10 cellular contexts compared by ENCODE assay signal in the genomic region with DNA sequence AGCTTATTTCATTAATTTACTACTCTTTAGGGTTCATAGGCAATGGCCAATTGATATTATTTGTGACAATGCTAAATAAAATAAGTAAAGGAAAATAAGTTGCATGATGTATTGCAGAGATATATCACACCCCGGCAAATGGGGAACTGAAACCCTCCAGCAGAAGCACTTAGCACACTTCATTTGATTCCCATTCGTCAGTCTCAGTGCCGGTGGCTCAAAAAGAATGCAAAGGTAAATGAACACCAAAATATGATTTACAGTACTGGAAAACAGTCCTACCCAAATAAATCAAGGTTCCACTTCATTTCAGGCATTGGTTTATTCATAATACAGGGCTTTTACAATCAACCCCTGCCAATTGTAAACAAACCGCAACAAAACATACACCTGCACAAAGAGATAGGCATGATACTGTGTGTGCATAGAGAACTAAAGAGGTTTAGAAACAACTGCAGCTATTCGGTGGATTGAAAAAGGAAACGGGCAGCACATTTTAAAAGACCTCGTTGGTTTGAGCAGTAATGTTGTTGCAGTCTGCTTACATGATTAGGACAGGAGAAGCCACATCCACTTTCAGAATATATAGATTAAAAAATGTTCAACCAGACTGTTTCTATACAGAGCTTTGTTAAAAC.
DNase-seq lines count a peak whose midpoint lies in the region; ATAC-seq and TF ChIP-seq lines count a peak whose summit lies in the region.
"Had no signal": no experiment of that assay in that cellular context is flagged by ENCODE, and none has a peak within 500 bp of the region (broad histone marks: within the 10 kb centered on the region; RNA-seq: fewer than 3 reads in every experiment).

No MANE protein-coding gene starts in this region.

- H2BK5ac ChIP-seq in neuronal stem cell (ENCODE audit: low read length): no peak overlapping the region

- peaks cover 2% of the 10 kb centered on the region for H3K4me1 Mint-ChIP-seq in T-helper 17 cell

- no peak overlapping the region for H3K18ac ChIP-seq in neuronal stem cell (ENCODE audit: low read length)

- H3K4ac ChIP-seq in neuronal stem cell (ENCODE audit: low read length): no peak overlapping the region

- no peak overlapping the region for H3K4me2 ChIP-seq in neuronal stem cell (ENCODE audit: insufficient read depth, low read length, poor library complexity, severe bottlenecking)

- peak overlapping the region; percentile 22 for H3K27ac ChIP-seq in angular gyrus (ENCODE audit: low read depth, low read length)
- no peak overlapping the region for H3K27ac ChIP-seq in neuronal stem cell (replicated peaks; ENCODE audit: low read length)

- no peak for TF ChIP-seq POLR2A in NB4 (IDR thresholded peaks at IDR 0.05; ENCODE audit: extremely low read depth, insufficient read length)

- no peak for TF ChIP-seq CTCF in NB4 (IDR thresholded peaks at IDR 0.05; ENCODE audit: low read depth, low read length)

- H3K79me1 ChIP-seq in neuronal stem cell (ENCODE audit: low read depth, low read length): no peaks in the 10 kb centered on the region

- H3K27me3 ChIP-seq in neuronal stem cell (ENCODE audit: control insufficient read depth in 3 of 3, insufficient read depth in 3 of 3, low read depth in 1 of 3, low read length in 3 of 3): no peaks in the 10 kb centered on the region

- ATAC-seq in GM18873 (IDR thresholded peaks at IDR 0.05; ENCODE audit: low FRiP score, unreplicated experiment) (peak; percentile 96), HG02759 (IDR thresholded peaks at IDR 0.05; ENCODE audit: unreplicated experiment) (peak; percentile 96), T-helper 17 cell (no peak)
- ATAC-seq: activated T-cell treated with anti-CD3 and anti-CD28 coated beads, Interleukin-2, amount 50 U/mL, for 4 hours had no signal

- no peak overlapping the region for H3K23ac ChIP-seq in neuronal stem cell (ENCODE audit: low read depth, low read length, poor library complexity)

- no peak overlapping the region for H3K14ac ChIP-seq in neuronal stem cell (ENCODE audit: low read length)

- H3K4me3 Mint-ChIP-seq in T-helper 17 cell: no peak overlapping the region
- H3K4me3 Mint-ChIP-seq: activated T-cell treated with anti-CD3 and anti-CD28 coated beads, Interleukin-2, amount 50 U/mL, for 4 hours had no signal

- H2BK15ac ChIP-seq in neuronal stem cell (ENCODE audit: low read length): no peak overlapping the region

- no peaks in the 10 kb centered on the region for H3K36me3 Mint-ChIP-seq in T-helper 17 cell (ENCODE audit: low read depth)

- H3K4me3 ChIP-seq in NB4 (ENCODE audit: low read depth, low read length) (no peak overlapping the region), neuronal stem cell (ENCODE audit: low read length in 2 of 2) (no peak overlapping the region)

- H3K9me3 ChIP-seq in T-helper 17 cell (ENCODE audit: control insufficient read depth, low read length, poor library complexity, severe bottlenecking) (no peaks in the 10 kb centered on the region), neuronal stem cell (replicated peaks in 1 of 2; ENCODE audit: control insufficient read depth in 2 of 2, insufficient read depth in 1 of 2, low read depth in 1 of 2, low read length in 2 of 2) (no peaks in the 10 kb centered on the region)

- DNase-seq in NB4 (ENCODE audit: low read depth): peak; percentile 5
- no peak for DNase-seq in T-helper 17 cell
- DNase-seq in GM03348 (ENCODE audit: low spot score): no peak
- no peak for DNase-seq in neuronal stem cell (ENCODE audit: low spot score)
- no peak for DNase-seq in iPS-NIHi7 (ENCODE audit: extremely low spot score)
- DNase-seq: activated T-cell treated with anti-CD3 and anti-CD28 coated beads, Interleukin-2, amount 50 U/mL, for 4 hours; NCI-H524 treated with DMSO at 0.1 percent for 48 hours had no signal

- H3K27me3 Mint-ChIP-seq in T-helper 17 cell: peaks cover 5% of the 10 kb centered on the region

- no peak overlapping the region for H4K8ac ChIP-seq in neuronal stem cell (ENCODE audit: low read depth, low read length)

- H3K9ac ChIP-seq in neuronal stem cell (ENCODE audit: low read depth, low read length, poor library complexity): no peak overlapping the region

- no peaks in the 10 kb centered on the region for H3K36me3 ChIP-seq in neuronal stem cell (replicated peaks in 1 of 2; ENCODE audit: control insufficient read depth in 2 of 2, insufficient read depth in 2 of 2, low read length in 2 of 2)

- no peak overlapping the region for H2BK120ac ChIP-seq in neuronal stem cell (ENCODE audit: low read depth, low read length)

- peaks cover 0 to 7% of the 10 kb centered on the region in 2 donors for H3K4me1 ChIP-seq in neuronal stem cell (ENCODE audit: control insufficient read depth in 2 of 2, insufficient read depth in 1 of 2, low read depth in 1 of 2, low read length in 2 of 2)

- H2AK5ac ChIP-seq in neuronal stem cell (ENCODE audit: low read depth, low read length): no peak overlapping the region

- no peak overlapping the region for H3K27ac Mint-ChIP-seq in T-helper 17 cell

- no peak overlapping the region for H2BK12ac ChIP-seq in neuronal stem cell (ENCODE audit: low read length)

- H2AFZ ChIP-seq in neuronal stem cell (ENCODE audit: low read length): no peak overlapping the region

- H4K91ac ChIP-seq in neuronal stem cell (ENCODE audit: low read depth, low read length, poor library complexity): no peak overlapping the region

- no CpG with 5 or more reads among the region's 7 CpGs for WGBS in neuronal stem cell (ENCODE audit: extremely low coverage in 2 of 2, insufficient read length in 2 of 2, insufficient replicate concordance in 1 of 2), 2 donors
